Comparison of ENCODE assay signal across 1 cellular context in genomic region chr7:47601881-47602249, GRCh38.
TF ChIP-seq lines count a peak whose summit lies in the region.

No MANE protein-coding gene starts in this region.

TF ChIP-seq in GM23338, 12 proteins besides CTCF, POLR2A, EP300 and RAD21 (continued from another document):
- no peak for TF ChIP-seq ZNF462 (CRISPR knock-in tag; IDR thresholded peaks at IDR 0.05)
- no peak for TF ChIP-seq JUNB (IDR thresholded peaks at IDR 0.05; ENCODE audit: unreplicated experiment)
- no peak for TF ChIP-seq NANOG (IDR thresholded peaks at IDR 0.05; ENCODE audit: borderline replicate concordance)
